8 cellular contexts compared by ENCODE assay signal in genomic region chr7:33108931-33109757, GRCh38. TPM values are rescaled to one million over a fixed set of nuclear protein-coding genes. Genes with fewer than 3 reads are reported as not detected.
DNase-seq lines count a peak whose midpoint lies in the region; ATAC-seq and TF ChIP-seq lines count a peak whose summit lies in the region.

A gene with protein sequence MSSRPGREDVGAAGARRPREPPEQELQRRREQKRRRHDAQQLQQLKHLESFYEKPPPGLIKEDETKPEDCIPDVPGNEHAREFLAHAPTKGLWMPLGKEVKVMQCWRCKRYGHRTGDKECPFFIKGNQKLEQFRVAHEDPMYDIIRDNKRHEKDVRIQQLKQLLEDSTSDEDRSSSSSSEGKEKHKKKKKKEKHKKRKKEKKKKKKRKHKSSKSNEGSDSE (minus strand): TSS chr7:33109404. CDS start chr7:33109372, 32 bp downstream.

- no peaks in the 10 kb centered on the region for H3K9me3 ChIP-seq in KOPT-K1 (ENCODE audit: insufficient read depth, low read length, poor library complexity, severe bottlenecking)
- no peaks in the 10 kb centered on the region for H3K9me3 ChIP-seq in gastroesophageal sphincter

- 0% methylated on average over 1 of the region's 103 CpGs; no CpG with 5 or more reads in 1 of the 2 donors for WGBS in gastroesophageal sphincter (ENCODE audit: low coverage in 1 of 2), 2 donors

- DNase-seq in EL: peak; percentile 70
- peak; percentile 67 for DNase-seq in SHP77 treated with DMSO at 0.1 percent for 48 hours (lab: John Stamatoyannopoulos, UW)
- DNase-seq in activated effector memory CD4-positive, alpha-beta T cell treated with Interleukin-2 at 50 U/mL for 16 hours: peak; percentile 70
- peak; percentile 64 for DNase-seq in occipital lobe (lab: John Stamatoyannopoulos, UW)
- peak; percentile 55 for DNase-seq in superior temporal gyrus (ENCODE audit: extremely low spot score)

- peak within 1 kb of the TSS; percentile 85 to 100 for H3K4me3 ChIP-seq in gastroesophageal sphincter

- peaks cover 6 to 47% (median 16%) of the 10 kb centered on the region in 3 donors for H3K4me1 ChIP-seq in gastroesophageal sphincter

- peak within 1 kb of the TSS; percentile 72 for H3K27ac ChIP-seq in KOPT-K1 (ENCODE audit: low read depth, low read length, poor library complexity, severe bottlenecking)
- peak within 1 kb of the TSS; percentile 62 to 87 (median 82) for H3K27ac ChIP-seq in gastroesophageal sphincter

- ATAC-seq in GM21737 (IDR thresholded peaks at IDR 0.05; ENCODE audit: unreplicated experiment): peak; percentile 90
- peak; percentile 90 for ATAC-seq in gastroesophageal sphincter

- H3K27me3 ChIP-seq in gastroesophageal sphincter: no peaks in the 10 kb centered on the region

- TF ChIP-seq POLR2A in gastroesophageal sphincter (IDR thresholded peaks at IDR 0.05): peak; percentile 25 to 62

- TF ChIP-seq CTCF in gastroesophageal sphincter (IDR thresholded peaks at IDR 0.05): peak; percentile 42 to 72 (median 66)

- H3K36me3 ChIP-seq in KOPT-K1 (ENCODE audit: insufficient read depth, low read length): peaks cover 2% of the 10 kb centered on the region; the same call in 1 of the 2 replicates
- peaks cover 0 to under 1% of the 10 kb centered on the region in 2 donors for H3K36me3 ChIP-seq in gastroesophageal sphincter

- TF ChIP-seq EP300 in gastroesophageal sphincter (IDR thresholded peaks at IDR 0.05): no peak

RNA-seq across cellular contexts. Expression of the gene that starts here (rescaled TPM):
- 10 to 100 TPM in 2 of 4 donors, 1 to 10 TPM in 2; 4.7 to 11.7 (median 10.1) TPM for total RNA-seq in gastroesophageal sphincter
- 6.6 TPM for total RNA-seq in occipital lobe

Comparison
In these comparisons a context has a peak if more than half of its experiments do, and no peak if none do; other contexts are left out.
1. Peak in every context shown above with its lines: DNase-seq, ATAC-seq, H3K4me3 ChIP-seq and H3K27ac ChIP-seq.